Comparison of ENCODE assay signal across 8 cellular contexts in the genomic region with DNA sequence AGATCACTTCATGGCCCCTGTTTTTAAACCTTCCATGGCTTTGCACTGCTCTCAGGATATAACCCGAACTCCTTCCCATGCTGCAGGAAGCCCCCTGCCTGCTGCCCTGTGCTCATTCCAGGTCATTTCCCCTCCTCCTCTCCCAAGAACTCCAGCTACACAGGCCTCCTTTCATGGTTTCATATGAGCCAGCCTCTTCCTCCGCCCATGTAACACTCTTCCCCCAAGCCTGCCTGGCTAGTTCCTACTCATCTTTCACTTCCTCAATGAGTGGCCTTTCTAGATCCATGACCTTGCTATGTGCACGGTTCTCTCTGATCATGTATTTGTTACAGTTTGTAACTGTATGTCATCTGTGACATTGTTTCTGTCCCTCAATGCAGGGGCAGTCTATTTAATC. TPM values are rescaled to one million over a fixed set of nuclear protein-coding genes. Genes with fewer than 3 reads are reported as not detected.
DNase-seq lines count a peak whose midpoint lies in the region; ATAC-seq and TF ChIP-seq lines count a peak whose summit lies in the region.
"Had no signal": no experiment of that assay in that cellular context is flagged by ENCODE, and none has a peak within 500 bp of the region (broad histone marks: within the 10 kb centered on the region; RNA-seq: fewer than 3 reads in every experiment).

No MANE protein-coding gene starts in this region.

- no peak for TF ChIP-seq POLR2A in sigmoid colon (IDR thresholded peaks at IDR 0.05)

- H3K9me3 ChIP-seq in sigmoid colon: no peaks in the 10 kb centered on the region

- H3K27me3 ChIP-seq in sigmoid colon: no peaks in the 10 kb centered on the region

- no peaks in the 10 kb centered on the region for H3K36me3 ChIP-seq in sigmoid colon

- ATAC-seq in GM19351 (IDR thresholded peaks at IDR 0.05; ENCODE audit: unreplicated experiment): peak; percentile 51
- ATAC-seq in HG02943 (IDR thresholded peaks at IDR 0.05; ENCODE audit: low read depth, unreplicated experiment): peak; percentile 47
- peak; percentile 48 for ATAC-seq in sciatic nerve

- WGBS in sigmoid colon, 2 donors: 55 to 79% methylated on average over 3 of the region's 3 CpGs

- intact Hi-C loops in sciatic nerve (cut with DNase I): no loop called here
- intact Hi-C loops in sigmoid colon (cut with DNase I): no loop called here

- peaks cover 0 to 16% (median 12%) of the 10 kb centered on the region in 4 donors for H3K4me1 ChIP-seq in sigmoid colon

- peak overlapping the region in 2 of 4 donors; percentile 3 to 5 for H3K27ac ChIP-seq in sigmoid colon

- DNase-seq in SIG-M5 (lab: John Stamatoyannopoulos, UW) (peak; percentile 71), sciatic nerve (ENCODE audit: low spot score) (no peak), sigmoid colon (no peak), iPS-NIHi7 (ENCODE audit: extremely low spot score) (no peak)
- no peak for DNase-seq in activated CD4-positive, alpha-beta T cell treated with anti-CD3 and anti-CD28 coated beads for 1 hour

- H3K4me3 ChIP-seq in sigmoid colon: no peak overlapping the region

- TF ChIP-seq CTCF in sigmoid colon (IDR thresholded peaks at IDR 0.05): no peak

- TF ChIP-seq EP300 in sigmoid colon (IDR thresholded peaks at IDR 0.05): no peak

RNA-seq across cellular contexts. Expression of gene NCF2, which starts 3.1 kb away (rescaled TPM):
- 29.6 TPM for total RNA-seq in sciatic nerve
- total RNA-seq in sigmoid colon: 10 to 100 TPM in 3 of 4 donors, 1 to 10 TPM in 1; 5.0 to 16.3 (median 12.5) TPM
- polyA plus RNA-seq in sigmoid colon: 1 to 10 TPM; 6.0 to 9.2 (median 7.0) TPM

RNA-seq across cellular contexts. Expression of gene ARPC5, which starts 42.2 kb away (rescaled TPM):
- total RNA-seq in sciatic nerve (142 TPM), sigmoid colon (10 to 100 TPM; 57.3 to 95.6 (median 90.1) TPM)
- 100 to 1,000 TPM; 161 to 278 (median 175) TPM for polyA plus RNA-seq in sigmoid colon

RNA-seq across cellular contexts. Expression of gene APOBEC4, which starts 59.8 kb away (rescaled TPM):
- total RNA-seq in sciatic nerve (not detected), sigmoid colon (not detected)
- under 1 TPM in 1 of 3 donors, not detected in 2; 0.10 TPM for polyA plus RNA-seq in sigmoid colon
- total RNA-seq: HT1080 had no signal
